In the genomic region with DNA sequence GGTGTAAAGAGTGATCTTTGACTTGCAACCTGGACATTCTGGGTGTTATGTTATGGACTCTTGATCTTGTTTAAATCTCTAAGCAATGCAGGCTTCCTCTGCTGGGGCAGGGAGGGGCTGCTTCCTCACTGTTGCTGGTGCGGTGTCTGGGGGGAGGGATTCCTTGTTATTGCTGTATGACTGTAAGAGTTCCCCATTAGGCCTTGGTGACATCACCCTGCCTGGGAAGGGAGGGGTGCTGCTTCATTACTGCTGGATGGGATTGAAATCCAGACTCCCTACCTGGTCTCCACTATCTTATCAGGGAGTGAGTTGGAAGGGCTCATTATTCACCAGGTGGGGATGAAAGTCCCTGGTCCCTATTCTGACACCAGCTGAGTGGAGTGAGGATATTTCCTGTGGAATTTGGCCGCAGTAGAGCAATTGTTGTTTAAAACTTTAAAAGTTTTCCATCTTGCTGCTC, we compare ENCODE assay signal across 9 cellular contexts. TPM values are rescaled to one million over a fixed set of nuclear protein-coding genes. Genes with fewer than 3 reads are reported as not detected.
DNase-seq lines count a peak whose midpoint lies in the region; ATAC-seq, FAIRE-seq and TF ChIP-seq lines count a peak whose summit lies in the region.
"Had no signal": no experiment of that assay in that cellular context is flagged by ENCODE, and none has a peak within 500 bp of the region (broad histone marks: within the 10 kb centered on the region; RNA-seq: fewer than 3 reads in every experiment).

No MANE protein-coding gene starts in this region.

- peaks cover 15% of the 10 kb centered on the region; the same call in 2 of the 3 replicates for H3K36me3 ChIP-seq in K562 (ENCODE audit: control insufficient read depth, insufficient read depth, low read length)
- H3K36me3 ChIP-seq in upper lobe of right lung, result peaks cover 10% of the 10 kb centered on the region

- H3K27ac ChIP-seq in K562 (ENCODE audit: extremely low read depth, low read depth, low read length) (no peak overlapping the region; the same call in 2 of the 3 replicates), upper lobe of right lung (peak overlapping the region; percentile 38)

- peaks cover 8% of the 10 kb centered on the region for H3K36me3 Mint-ChIP-seq in activated naive CD8-positive, alpha-beta T cell
- H3K36me3 Mint-ChIP-seq in activated naive CD8-positive, alpha-beta T cell treated with anti-CD3 and anti-CD28 coated beads for 36 hours, result peaks cover 18% of the 10 kb centered on the region

- H3K9ac ChIP-seq in K562 (ENCODE audit: insufficient read depth in 1 of 2, low read depth in 2 of 2, low read length in 2 of 2), result no peak overlapping the region

- ATAC-seq in K562 (peak; percentile 92), left colon (peak; percentile 88), upper lobe of right lung (peak; percentile 94), GM18909 (IDR thresholded peaks at IDR 0.05; ENCODE audit: poor library complexity, unreplicated experiment) (no peak), GM21529 (IDR thresholded peaks at IDR 0.05; ENCODE audit: unreplicated experiment) (no peak)

- intact Hi-C loops in K562 (cut with micrococcal nuclease), result no loop called here
- intact Hi-C loops in left colon (cut with DNase I, micrococcal nuclease), result no loop called here
- intact Hi-C loops in upper lobe of right lung (cut with DNase I), result no loop called here

- TF ChIP-seq CTCF in K562 (IDR thresholded peaks at IDR 0.05 in 2 of 3, conservative IDR thresholded peaks at IDR 0.05 in 1 of 3; ENCODE audit: insufficient read depth in 2 of 3, low read depth in 1 of 3, low read length in 3 of 3) (no peak), upper lobe of right lung (IDR thresholded peaks at IDR 0.05) (no peak)

- H3K79me2 ChIP-seq in K562 (ENCODE audit: control insufficient read depth, insufficient read depth, low read length), result peaks cover 96% of the 10 kb centered on the region

- H2AFZ ChIP-seq in K562 (ENCODE audit: low read depth, low read length), result no peak overlapping the region

- CTCF ChIA-PET in K562 (lab: Yijun Ruan, JAX; ENCODE audit: low intra/inter-chr PET ratio), result no interaction called here

- no peak overlapping the region for H3K4me2 ChIP-seq in K562 (ENCODE audit: insufficient read depth, low read length)

- no peak for DNase-seq in activated naive CD8-positive, alpha-beta T cell treated with anti-CD3 and anti-CD28 coated beads for 36 hours
- DNase-seq in K562 (ENCODE audit: extremely low read depth in 1 of 4, low spot score in 3 of 4) (peak in 3 of 4 experiments; percentile 26 to 65 (median 42)), left colon (peak; percentile 62 to 71), upper lobe of right lung (no peak), DMS53 treated with DMSO at 0.1 percent for 48 hours (lab: John Stamatoyannopoulos, UW; ENCODE audit: unreplicated experiment) (no peak)
- DNase-seq: NCI-H526 treated with DMSO at 0.1 percent for 48 hours had no signal

- peak overlapping the region; percentile 73 for H3K4me3 Mint-ChIP-seq in activated naive CD8-positive, alpha-beta T cell
- H3K4me3 Mint-ChIP-seq in activated naive CD8-positive, alpha-beta T cell treated with anti-CD3 and anti-CD28 coated beads for 36 hours, result no peak overlapping the region

- H3K4me3 ChIP-seq in K562 (no peak overlapping the region), upper lobe of right lung (no peak overlapping the region)

- in situ Hi-C loops in K562 (cut with MboI), result no loop called here

- no TSS peak for BruUV-seq in K562 (replicated peaks; lab: Mats Ljungman, UMichigan)

- TF ChIP-seq POLR2A in K562 (conservative IDR thresholded peaks at IDR 0.05), result no peak

- peak overlapping the region; percentile 87 for H3K27ac Mint-ChIP-seq in activated naive CD8-positive, alpha-beta T cell
- H3K27ac Mint-ChIP-seq in activated naive CD8-positive, alpha-beta T cell treated with anti-CD3 and anti-CD28 coated beads for 36 hours, result no peak overlapping the region

- H3K9me1 ChIP-seq in K562 (ENCODE audit: control insufficient read depth, insufficient read depth, low read length), result no peaks in the 10 kb centered on the region

- H3K4me1 Mint-ChIP-seq in activated naive CD8-positive, alpha-beta T cell (ENCODE audit: low read depth), result peaks cover 62% of the 10 kb centered on the region
- peaks cover 51% of the 10 kb centered on the region for H3K4me1 Mint-ChIP-seq in activated naive CD8-positive, alpha-beta T cell treated with anti-CD3 and anti-CD28 coated beads for 36 hours

- no peaks in the 10 kb centered on the region for H3K9me3 ChIP-seq in K562 (replicated peaks; ENCODE audit: control insufficient read depth, insufficient read depth, low read depth, low read length)
- no peaks in the 10 kb centered on the region for H3K9me3 ChIP-seq in upper lobe of right lung

- H3K4me1 ChIP-seq in K562 (replicated peaks in 1 of 2; ENCODE audit: control insufficient read depth in 2 of 2, insufficient read depth in 2 of 2, low read length in 2 of 2) (peaks cover 0 to 32% of the 10 kb centered on the region in 2 experiments; a peak in 3 of 5 replicates), upper lobe of right lung (peaks cover 32% of the 10 kb centered on the region)

- H3K27me3 Mint-ChIP-seq in activated naive CD8-positive, alpha-beta T cell, result no peaks in the 10 kb centered on the region
- H3K27me3 Mint-ChIP-seq in activated naive CD8-positive, alpha-beta T cell treated with anti-CD3 and anti-CD28 coated beads for 36 hours, result no peaks in the 10 kb centered on the region

- no peaks in the 10 kb centered on the region for H3K27me3 ChIP-seq in K562 (ENCODE audit: control insufficient read depth in 2 of 2, insufficient read depth in 2 of 2, low read length in 2 of 2)
- no peaks in the 10 kb centered on the region for H3K27me3 ChIP-seq in upper lobe of right lung

- 33% methylated on average over 2 of the region's 2 CpGs for WGBS in K562 (ENCODE audit: insufficient coverage, low coverage, missing lambda C conversion rate)

- peak; percentile 62 for FAIRE-seq in K562 (lab: Jason Lieb, UNC)

- POLR2A ChIA-PET in K562 (lab: Yijun Ruan, JAX), result no interaction called here

- TF ChIP-seq EP300 in K562 (IDR thresholded peaks at IDR 0.05; ENCODE audit: low read length), result 0 out of 2 replicates have a peak, but pooled peaks have one; percentile 14

- TF ChIP-seq RAD21 in K562 (CRISPR knock-in tag; conservative IDR thresholded peaks at IDR 0.05 in 1 of 2, IDR thresholded peaks at IDR 0.05 in 1 of 2), result no peak

- peaks cover 11% of the 10 kb centered on the region for H4K20me1 ChIP-seq in K562 (replicated peaks; ENCODE audit: control insufficient read depth, insufficient read depth, low read length)

- H3K9me3 Mint-ChIP-seq in activated naive CD8-positive, alpha-beta T cell (ENCODE audit: low read depth), result no peaks in the 10 kb centered on the region
- no peaks in the 10 kb centered on the region for H3K9me3 Mint-ChIP-seq in activated naive CD8-positive, alpha-beta T cell treated with anti-CD3 and anti-CD28 coated beads for 36 hours

RNA-seq across cellular contexts. Expression of a gene that starts 8.8 kb away (rescaled TPM):
- 10 to 100 TPM; 75.8 to 77.9 TPM for total RNA-seq in activated naive CD8-positive, alpha-beta T cell treated with anti-CD3 and anti-CD28 coated beads for 36 hours
- total RNA-seq in K562 (2011; cell fraction: chromatin; rRNA removed; ENCODE audit: low replicate concordance), result 67.1 and 99.5 TPM in 2 replicates
- 61.5 and 70.1 TPM in 2 replicates for total RNA-seq in K562 (2011; cell fraction: nucleolus; rRNA removed)
- 49.3 and 64.3 TPM in 2 replicates for total RNA-seq in K562 (2011; cell fraction: nucleoplasm; rRNA removed)
- 38.6 and 50.0 TPM in 2 replicates for total RNA-seq in K562 (2014; rRNA removed)
- 20.5 and 21.8 TPM in 2 replicates for total RNA-seq in K562 (2014; rRNA removed; fragmentation: Illumina TruSeq; extraction: Trizol)
- total RNA-seq in K562 (2015; rRNA removed; fragmentation: Illumina TruSeq; extraction: Trizol), result 19.4 and 20.2 TPM in 2 replicates
- total RNA-seq in K562 (2021), result 80.3 and 86.6 TPM in 2 replicates
- polyA plus RNA-seq in K562 (2011; rRNA removed), result 23.5 and 44.6 TPM in 2 replicates
- 44.3 and 54.2 TPM in 2 replicates for polyA plus RNA-seq in K562 (2011; cell fraction: cytosol; rRNA removed)
- polyA plus RNA-seq in K562 (2011; cell fraction: nucleus; rRNA removed), result 59.0 and 70.4 TPM in 2 replicates
- 55.7 and 67.9 TPM in 2 replicates for polyA plus RNA-seq in K562 (2012)
- polyA plus RNA-seq in K562 (2014; fragmentation: Illumina TruSeq; extraction: Trizol), result 58.8 and 59.1 TPM in 2 replicates
- 1 to 10 TPM; 3.1 to 6.3 TPM for polyA plus RNA-seq in K562 (2014; fragmentation: Nextera tagmentation; extraction: Ambion mirVana)
- polyA plus RNA-seq in K562 (2014; rRNA removed), result 31.4 and 31.6 TPM in 2 replicates
- 66.0 and 68.6 TPM in 2 replicates for polyA minus RNA-seq in K562 (2011; rRNA and poly(A)+ RNA removed)
- polyA minus RNA-seq in K562 (2011; cell fraction: cytosol; rRNA and poly(A)+ RNA removed), result 52.4 and 53.8 TPM in 2 replicates
- 25.8 and 36.1 TPM in 2 replicates for polyA minus RNA-seq in K562 (2011; cell fraction: nucleus; rRNA and poly(A)+ RNA removed)
- 100 to 1,000 TPM; 174 to 221 TPM for total RNA-seq in left colon
- total RNA-seq in upper lobe of right lung, result 157 TPM

RNA-seq across cellular contexts. Expression of a gene that starts 33.1 kb away (rescaled TPM):
- total RNA-seq in activated naive CD8-positive, alpha-beta T cell treated with anti-CD3 and anti-CD28 coated beads for 36 hours, result 10 to 100 TPM; 70.3 to 70.8 TPM
- total RNA-seq in K562 (2011; cell fraction: chromatin; rRNA removed; ENCODE audit: low replicate concordance), result 87.6 and 130 TPM in 2 replicates
- 122 and 140 TPM in 2 replicates for total RNA-seq in K562 (2011; cell fraction: nucleolus; rRNA removed)
- 150 and 206 TPM in 2 replicates for total RNA-seq in K562 (2011; cell fraction: nucleoplasm; rRNA removed)
- total RNA-seq in K562 (2014; rRNA removed) (40.0 and 53.8 TPM in 2 replicates), K562 (2014; rRNA removed; fragmentation: Illumina TruSeq; extraction: Trizol) (40.6 and 42.1 TPM in 2 replicates), K562 (2015; rRNA removed; fragmentation: Illumina TruSeq; extraction: Trizol) (43.8 and 44.3 TPM in 2 replicates), K562 (2021) (44.5 and 44.6 TPM in 2 replicates), left colon (10 to 100 TPM; 90.4 to 96.2 TPM), upper lobe of right lung (78.3 TPM)
- polyA plus RNA-seq in K562 (2011; rRNA removed) (64.0 and 75.5 TPM in 2 replicates), K562 (2014; fragmentation: Illumina TruSeq; extraction: Trizol) (40.5 and 44.2 TPM in 2 replicates), K562 (2014; fragmentation: Nextera tagmentation; extraction: Ambion mirVana) (10 to 100 TPM; 20.3 to 23.1 TPM), K562 (2014; rRNA removed) (55.3 and 56.4 TPM in 2 replicates)
- polyA plus RNA-seq in K562 (2011; cell fraction: cytosol; rRNA removed), result 83.9 and 104 TPM in 2 replicates
- polyA plus RNA-seq in K562 (2011; cell fraction: nucleus; rRNA removed), result 84.1 and 90.2 TPM in 2 replicates
- polyA plus RNA-seq in K562 (2012), result 39.4 and 67.4 TPM in 2 replicates
- polyA minus RNA-seq in K562 (2011; rRNA and poly(A)+ RNA removed), result 49.9 and 50.1 TPM in 2 replicates
- polyA minus RNA-seq in K562 (2011; cell fraction: cytosol; rRNA and poly(A)+ RNA removed), result 32.8 and 44.1 TPM in 2 replicates
- polyA minus RNA-seq in K562 (2011; cell fraction: nucleus; rRNA and poly(A)+ RNA removed), result 32.0 and 44.2 TPM in 2 replicates

RNA-seq across cellular contexts. Expression of a gene that starts 41.5 kb away (rescaled TPM):
- 100 to 1,000 TPM; 142 to 154 TPM for total RNA-seq in activated naive CD8-positive, alpha-beta T cell treated with anti-CD3 and anti-CD28 coated beads for 36 hours
- total RNA-seq in K562 (2011; cell fraction: chromatin; rRNA removed; ENCODE audit: low replicate concordance), result 104 and 320 TPM in 2 replicates
- 229 and 246 TPM in 2 replicates for total RNA-seq in K562 (2011; cell fraction: nucleolus; rRNA removed)
- total RNA-seq in K562 (2011; cell fraction: nucleoplasm; rRNA removed), result 121 and 141 TPM in 2 replicates
- 102 and 133 TPM in 2 replicates for total RNA-seq in K562 (2014; rRNA removed)
- 91.2 and 103 TPM in 2 replicates for total RNA-seq in K562 (2014; rRNA removed; fragmentation: Illumina TruSeq; extraction: Trizol)
- 89.1 and 90.8 TPM in 2 replicates for total RNA-seq in K562 (2015; rRNA removed; fragmentation: Illumina TruSeq; extraction: Trizol)
- total RNA-seq in K562 (2021), result 145 and 155 TPM in 2 replicates
- 110 and 120 TPM in 2 replicates for polyA plus RNA-seq in K562 (2011; rRNA removed)
- 100 and 136 TPM in 2 replicates for polyA plus RNA-seq in K562 (2011; cell fraction: cytosol; rRNA removed)
- polyA plus RNA-seq in K562 (2011; cell fraction: nucleus; rRNA removed), result 265 and 309 TPM in 2 replicates
- polyA plus RNA-seq in K562 (2012), result 122 and 135 TPM in 2 replicates
- polyA plus RNA-seq in K562 (2014; fragmentation: Illumina TruSeq; extraction: Trizol), result 114 and 133 TPM in 2 replicates
- polyA plus RNA-seq in K562 (2014; fragmentation: Nextera tagmentation; extraction: Ambion mirVana), result 10 to 100 TPM; 33.0 to 45.2 TPM
- polyA plus RNA-seq in K562 (2014; rRNA removed), result 96.7 and 109 TPM in 2 replicates
- polyA minus RNA-seq in K562 (2011; rRNA and poly(A)+ RNA removed), result 74.9 and 101 TPM in 2 replicates
- 38.9 and 72.1 TPM in 2 replicates for polyA minus RNA-seq in K562 (2011; cell fraction: cytosol; rRNA and poly(A)+ RNA removed)
- polyA minus RNA-seq in K562 (2011; cell fraction: nucleus; rRNA and poly(A)+ RNA removed), result 84.7 and 97.7 TPM in 2 replicates
- 10 to 100 TPM; 36.5 to 59.2 TPM for total RNA-seq in left colon
- total RNA-seq in upper lobe of right lung, result 53.5 TPM

Comparison
In these comparisons a context has a peak if more than half of its experiments do, and no peak if none do; other contexts are left out.
1. DNase-seq: peak in K562 (3 of 4) and left colon (2 of 2); none in activated naive CD8-positive, alpha-beta T cell treated with anti-CD3 and anti-CD28 coated beads for 36 hours (single experiment), upper lobe of right lung (single experiment) and DMS53 treated with DMSO at 0.1 percent for 48 hours (single experiment).
2. ATAC-seq: peak in K562 (single experiment), left colon (single experiment) and upper lobe of right lung (single experiment); none in GM18909 (single experiment) and GM21529 (single experiment).